ENCODE assay signal across 1 cellular context in the genomic region with DNA sequence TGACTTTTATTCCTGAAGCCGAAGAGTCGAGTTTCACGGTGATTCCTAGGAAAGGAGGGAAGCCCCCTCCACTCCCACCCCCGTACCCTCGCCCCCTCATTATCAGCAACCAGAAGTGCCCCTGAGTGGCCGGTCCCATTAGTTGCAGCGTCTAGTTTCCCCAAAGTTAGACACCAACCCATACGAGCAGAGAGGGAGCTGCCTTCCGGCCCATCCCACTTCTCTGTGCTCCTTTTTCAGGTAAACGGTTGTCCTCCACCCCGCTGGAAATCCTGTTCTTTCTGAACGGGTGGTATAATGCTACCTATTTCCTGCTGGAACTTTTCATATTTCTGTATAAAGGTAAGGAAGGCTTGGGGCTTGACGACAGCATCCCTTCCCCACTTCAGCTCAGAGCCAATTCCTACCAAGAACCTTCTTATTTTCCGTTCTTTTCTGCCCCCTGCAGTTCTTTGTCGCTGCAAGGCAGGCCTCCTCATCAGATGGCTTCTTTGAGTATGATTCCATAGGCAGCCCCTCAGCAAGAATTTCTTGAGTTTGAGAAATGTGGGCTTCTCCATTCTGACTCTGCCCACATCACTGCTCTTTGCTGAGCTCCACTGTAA.
TF ChIP-seq lines count a peak whose summit lies in the region.

No MANE protein-coding gene starts in this region.

TF ChIP-seq in H1, 55 proteins besides CTCF, POLR2A, EP300 and RAD21:
- TF ChIP-seq USF2 (IDR thresholded peaks at IDR 0.05; ENCODE audit: low read length) (no peak), ATF2 (IDR thresholded peaks at IDR 0.05; ENCODE audit: low read length) (no peak), PHF8 (conservative IDR thresholded peaks at IDR 0.05; ENCODE audit: low read depth, low read length) (no peak), JUND (IDR thresholded peaks at IDR 0.05; ENCODE audit: low read length) (no peak), FOSL1 (IDR thresholded peaks at IDR 0.05; ENCODE audit: insufficient read depth, low read depth, low read length) (no peak), RFX5 (IDR thresholded peaks at IDR 0.05; ENCODE audit: borderline replicate concordance, low read depth, low read length) (no peak), CHD2 (IDR thresholded peaks at IDR 0.05; ENCODE audit: low read length) (no peak), BCL11A (IDR thresholded peaks at IDR 0.05; ENCODE audit: low read depth in 2 of 2, low read length in 2 of 2) (no peak), SUZ12 (IDR thresholded peaks at IDR 0.05; ENCODE audit: low read length) (no peak), RBBP5 (IDR thresholded peaks at IDR 0.05; ENCODE audit: borderline replicate concordance, low read depth, low read length) (no peak), KDM5A (IDR thresholded peaks at IDR 0.05; ENCODE audit: low read length) (no peak), TBP (IDR thresholded peaks at IDR 0.05; ENCODE audit: low read depth, low read length) (no peak), CTBP2 (IDR thresholded peaks at IDR 0.05; ENCODE audit: borderline replicate concordance, insufficient read depth, insufficient read length, low read length) (no peak), RNF2 (IDR thresholded peaks at IDR 0.05; ENCODE audit: borderline replicate concordance, low read depth, low read length, missing control alignments, poor library complexity, severe bottlenecking) (no peak), EZH2 (IDR thresholded peaks at IDR 0.05; ENCODE audit: low read depth, low read length, severe bottlenecking) (no peak), RXRA (IDR thresholded peaks at IDR 0.05; ENCODE audit: insufficient read depth, low read depth, low read length) (no peak), SIN3A (conservative IDR thresholded peaks at IDR 0.05 in 1 of 2, IDR thresholded peaks at IDR 0.05 in 1 of 2; ENCODE audit: low read depth in 1 of 2, low read length in 2 of 2) (no peak), SRF (IDR thresholded peaks at IDR 0.05; ENCODE audit: low read depth, low read length) (no peak)
